20 cellular contexts compared by ENCODE assay signal in genomic region chr18:47871288-47871687, GRCh38. TPM values are rescaled to one million over a fixed set of nuclear protein-coding genes. Genes with fewer than 3 reads are reported as not detected.
DNase-seq lines count a peak whose midpoint lies in the region; ATAC-seq, FAIRE-seq and TF ChIP-seq lines count a peak whose summit lies in the region.
"Had no signal": no experiment of that assay in that cellular context is flagged by ENCODE, and none has a peak within 500 bp of the region (broad histone marks: within the 10 kb centered on the region; RNA-seq: fewer than 3 reads in every experiment).

No MANE protein-coding gene starts in this region.

- H3K4me3 ChIP-seq in hepatocyte (no peak overlapping the region), neural progenitor cell (no peak overlapping the region), heart right ventricle (no peak overlapping the region)
- H3K4me3 ChIP-seq: K562 had no signal

- H3K36me3 Mint-ChIP-seq in activated CD4-positive, alpha-beta T cell treated with anti-CD3 and anti-CD28 coated beads for 36 hours (ENCODE audit: low read depth): peaks cover 34% of the 10 kb centered on the region
- H3K36me3 Mint-ChIP-seq in neural progenitor cell: peaks cover 25% of the 10 kb centered on the region

- H3K36me3 ChIP-seq in hepatocyte (replicated peaks; ENCODE audit: insufficient read depth, low read depth) (no peaks in the 10 kb centered on the region), neural progenitor cell (peaks cover 46% of the 10 kb centered on the region), heart right ventricle (peaks cover 0 to 36% (median 4%) of the 10 kb centered on the region in 9 donors)

- H3K4me1 ChIP-seq in hepatocyte (ENCODE audit: insufficient read depth) (no peaks in the 10 kb centered on the region), neural progenitor cell (peaks cover 10% of the 10 kb centered on the region), heart right ventricle (peaks cover 0 to 39% (median 18%) of the 10 kb centered on the region in 9 donors)
- H3K4me1 ChIP-seq: Caco-2 had no signal

- no peaks in the 10 kb centered on the region for H3K27me3 ChIP-seq in hepatocyte
- H3K27me3 ChIP-seq in neural progenitor cell: no peaks in the 10 kb centered on the region
- H3K27me3 ChIP-seq in heart right ventricle: no peaks in the 10 kb centered on the region

- TF ChIP-seq POLR2A in GM12891 (IDR thresholded peaks at IDR 0.05; ENCODE audit: low read depth, low read length): no peak

- no peaks in the 10 kb centered on the region for H3K27me3 Mint-ChIP-seq in activated CD4-positive, alpha-beta T cell treated with anti-CD3 and anti-CD28 coated beads for 36 hours
- H3K27me3 Mint-ChIP-seq in neural progenitor cell (ENCODE audit: insufficient read depth, low read depth): no peaks in the 10 kb centered on the region

- H3F3A ChIP-seq in neural progenitor cell (ENCODE audit: low read depth): peaks cover 80% of the 10 kb centered on the region

- peaks cover 52% of the 10 kb centered on the region for H3K4me1 Mint-ChIP-seq in activated CD4-positive, alpha-beta T cell treated with anti-CD3 and anti-CD28 coated beads for 36 hours
- H3K4me1 Mint-ChIP-seq in neural progenitor cell: peaks cover 7% of the 10 kb centered on the region

- H3K4me2 ChIP-seq in hepatocyte (no peak overlapping the region), neural progenitor cell (no peak overlapping the region)

- DNase-seq in activated CD4-positive, alpha-beta T cell treated with anti-CD3 and anti-CD28 coated beads for 36 hours: no peak
- no peak for DNase-seq in activated CD4-positive, alpha-beta T cell treated with anti-CD3 and anti-CD28 coated beads for 4 hours
- DNase-seq in GM12891 (ENCODE audit: insufficient read length, low spot score) (no peak), hepatocyte (ENCODE audit: low spot score) (peak; percentile 9), neural progenitor cell (ENCODE audit: low spot score) (no peak), heart right ventricle (no peak)
- DNase-seq in activated CD4-positive, CD25-positive, alpha-beta regulatory T cell treated with anti-CD3 and anti-CD28 coated beads, Interleukin-2, amount 50 U/mL, for 72 hours: no peak
- DNase-seq: Caco-2, DMS79 treated with DMSO at 0.1 percent for 48 hours, GDM1, HFFc6, NCI-H1048, NCI-H2107, NCI-H774, SHP77 treated with DMSO at 0.1 percent for 48 hours had no signal

- TF ChIP-seq CTCF in hepatocyte (IDR thresholded peaks at IDR 0.05; ENCODE audit: poor library complexity) (no peak), neural progenitor cell (IDR thresholded peaks at IDR 0.05) (no peak), heart right ventricle (IDR thresholded peaks at IDR 0.05) (no peak)

- no peak for ATAC-seq in activated CD4-positive, alpha-beta T cell treated with anti-CD3 and anti-CD28 coated beads for 36 hours
- ATAC-seq in heart right ventricle (no peak), GM18868 (IDR thresholded peaks at IDR 0.05; ENCODE audit: unreplicated experiment) (no peak)
- ATAC-seq: K562 had no signal

- CTCF ChIA-PET in activated CD4-positive, alpha-beta T cell treated with anti-CD3 and anti-CD28 coated beads for 36 hours (lab: Charles Lee): interaction anchor here (0.7 to 1.4 kb wide), 7 partner anchors 9 to 38 kb away, joined by 3 to 5 read pairs (median 3); no protein-coding TSS in a partner anchor

- H3K9ac ChIP-seq in neural progenitor cell: no peak overlapping the region

- no peak overlapping the region for H3K27ac ChIP-seq in hepatocyte
- peak overlapping the region; percentile 34 for H3K27ac ChIP-seq in neural progenitor cell
- H3K27ac ChIP-seq in heart right ventricle: no peak overlapping the region
- H3K27ac ChIP-seq: C4-2B, HL-60 had no signal

- peaks cover 58% of the 10 kb centered on the region for H3K79me2 ChIP-seq in hepatocyte
- H3K79me2 ChIP-seq in neural progenitor cell (ENCODE audit: low read depth): peaks cover 92% of the 10 kb centered on the region

- peak overlapping the region; percentile 24 for H3K27ac Mint-ChIP-seq in activated CD4-positive, alpha-beta T cell treated with anti-CD3 and anti-CD28 coated beads for 36 hours
- H3K27ac Mint-ChIP-seq in neural progenitor cell: no peak overlapping the region
- H3K27ac Mint-ChIP-seq: HFFc6 had no signal

- H3K4me3 Mint-ChIP-seq in activated CD4-positive, alpha-beta T cell treated with anti-CD3 and anti-CD28 coated beads for 36 hours: no peak overlapping the region
- H3K4me3 Mint-ChIP-seq in neural progenitor cell: no peak overlapping the region
- H3K4me3 Mint-ChIP-seq: HFFc6 had no signal

- H3K9me3 ChIP-seq in hepatocyte (ENCODE audit: low read depth) (no peaks in the 10 kb centered on the region), neural progenitor cell (ENCODE audit: low read depth) (no peaks in the 10 kb centered on the region), heart right ventricle (no peaks in the 10 kb centered on the region)
- H3K9me3 ChIP-seq: Caco-2 had no signal

- H2AFZ ChIP-seq in hepatocyte: no peak overlapping the region
- H2AFZ ChIP-seq in neural progenitor cell (replicated peaks): no peak overlapping the region

- H4K20me1 ChIP-seq in hepatocyte (ENCODE audit: insufficient read depth, poor library complexity, severe bottlenecking) (peaks cover 12% of the 10 kb centered on the region), neural progenitor cell (ENCODE audit: low read depth) (peaks cover 75% of the 10 kb centered on the region)

- FAIRE-seq in GM12891 (lab: Jason Lieb, UNC): peak; percentile 5
- FAIRE-seq: K562, RCC 7860 had no signal

- 87% methylated on average over 3 of the region's 3 CpGs for WGBS in hepatocyte (ENCODE audit: low lambda C conversion rate, missing lambda C conversion rate)
- 92% methylated on average over 3 of the region's 3 CpGs for WGBS in heart right ventricle, 2 donors

- POLR2A ChIA-PET in activated CD4-positive, alpha-beta T cell treated with anti-CD3 and anti-CD28 coated beads for 36 hours (lab: Charles Lee): no interaction called here

- intact Hi-C loops in activated CD4-positive, alpha-beta T cell treated with anti-CD3 and anti-CD28 coated beads for 36 hours (cut with DNase I, micrococcal nuclease): no loop called here
- intact Hi-C loops in heart right ventricle (cut with DNase I): loop anchor here in 2 of 10 donors (5.0 to 10.0 kb wide), 2 partner anchors 41 to 134 kb away; no protein-coding TSS in a partner anchor

- H3K9me3 Mint-ChIP-seq in activated CD4-positive, alpha-beta T cell treated with anti-CD3 and anti-CD28 coated beads for 36 hours (ENCODE audit: low read depth): no peaks in the 10 kb centered on the region
- H3K9me3 Mint-ChIP-seq in neural progenitor cell: no peaks in the 10 kb centered on the region
- H3K9me3 Mint-ChIP-seq: HFFc6 had no signal

- H3K9me2 ChIP-seq in hepatocyte (replicated peaks; ENCODE audit: insufficient read depth): no peaks in the 10 kb centered on the region

TF ChIP-seq in GM12891, 5 proteins besides CTCF, POLR2A, EP300 and RAD21:
- TF ChIP-seq PAX5 (IDR thresholded peaks at IDR 0.05; ENCODE audit: insufficient read depth, low read length, severe bottlenecking): no peak
- TF ChIP-seq SPI1 (IDR thresholded peaks at IDR 0.05; ENCODE audit: low read depth, low read length): no peak
- no peak for TF ChIP-seq TAF1 (IDR thresholded peaks at IDR 0.05; ENCODE audit: low read depth, low read length)
- TF ChIP-seq POLR2AphosphoS5 (IDR thresholded peaks at IDR 0.05; ENCODE audit: low read depth, low read length): no peak
- TF ChIP-seq POU2F2 (IDR thresholded peaks at IDR 0.05; ENCODE audit: low read depth, low read length): no peak
TF ChIP-seq in GM12891: peak in this region for 0.

RNA-seq across cellular contexts. Expression of gene SMAD2, which starts 59.2 kb away (rescaled TPM):
- total RNA-seq in activated CD4-positive, alpha-beta T cell treated with anti-CD3 and anti-CD28 coated beads for 36 hours: 100 to 1,000 TPM; 169 to 178 TPM
- polyA plus RNA-seq in GM12891 (2012; ENCODE audit: low read depth, missing spikeins): 60.6 TPM
- 93.3 and 108 TPM in 2 replicates for total RNA-seq in hepatocyte
- 46.0 and 58.5 TPM in 2 replicates for polyA plus RNA-seq in hepatocyte
- total RNA-seq in neural progenitor cell (ENCODE audit: low replicate concordance): 170 and 233 TPM in 2 replicates
- total RNA-seq in heart right ventricle: 100 to 1,000 TPM in 4 of 10 donors, 10 to 100 TPM in 6; 76.2 to 118 (median 95.0) TPM
- polyA plus RNA-seq in heart right ventricle: 10 to 100 TPM; 11.6 to 26.4 TPM
